ENCODE assay signal across 1 cellular context in the genomic region with DNA sequence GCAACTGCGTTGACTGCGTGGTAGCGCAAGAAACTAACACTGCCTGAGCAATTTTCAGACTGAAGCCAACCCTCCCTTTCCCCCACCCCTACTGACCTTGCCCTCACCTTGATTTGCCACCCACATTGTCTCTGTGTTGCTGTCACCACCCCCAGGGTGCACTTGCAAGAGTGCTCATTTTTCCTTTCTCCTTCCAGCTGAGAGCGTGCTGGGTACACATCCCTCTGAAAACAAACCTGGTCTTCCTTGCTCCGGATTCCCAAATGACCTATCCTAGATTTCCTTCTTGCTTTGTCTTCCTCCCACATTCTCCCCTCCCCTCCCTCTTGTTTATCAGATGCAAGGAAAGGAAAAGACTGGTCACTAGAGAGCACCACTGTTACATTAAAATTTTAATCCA.
TF ChIP-seq lines count a peak whose summit lies in the region.

No MANE protein-coding gene starts in this region.

TF ChIP-seq in H1, 55 proteins besides CTCF, POLR2A, EP300 and RAD21:
- TF ChIP-seq SP4 (IDR thresholded peaks at IDR 0.05; ENCODE audit: low read length) (no peak), YY1 (IDR thresholded peaks at IDR 0.05; ENCODE audit: low read depth, low read length) (no peak), POU5F1 (IDR thresholded peaks at IDR 0.05; ENCODE audit: low read depth, low read length) (no peak), KDM5A (IDR thresholded peaks at IDR 0.05; ENCODE audit: low read length) (no peak), HDAC2 (IDR thresholded peaks at IDR 0.05; ENCODE audit: borderline replicate concordance in 1 of 2, low read depth in 2 of 2, low read length in 2 of 2) (no peak), JUND (IDR thresholded peaks at IDR 0.05; ENCODE audit: low read length) (no peak), FOSL1 (IDR thresholded peaks at IDR 0.05; ENCODE audit: insufficient read depth, low read depth, low read length) (no peak), POLR2AphosphoS5 (IDR thresholded peaks at IDR 0.05; ENCODE audit: low read depth, low read length) (no peak), RFX5 (IDR thresholded peaks at IDR 0.05; ENCODE audit: borderline replicate concordance, low read depth, low read length) (no peak), GABPA (IDR thresholded peaks at IDR 0.05; ENCODE audit: borderline replicate concordance, insufficient read depth, low read length) (no peak), TAF1 (IDR thresholded peaks at IDR 0.05; ENCODE audit: low read depth, low read length) (no peak), KDM1A (IDR thresholded peaks at IDR 0.05; ENCODE audit: borderline replicate concordance, low read length) (no peak), SP2 (IDR thresholded peaks at IDR 0.05; ENCODE audit: low read length) (no peak), SIX5 (IDR thresholded peaks at IDR 0.05; ENCODE audit: low read depth, low read length) (no peak), TCF12 (IDR thresholded peaks at IDR 0.05; ENCODE audit: low read depth, low read length) (no peak), CTBP2 (IDR thresholded peaks at IDR 0.05; ENCODE audit: borderline replicate concordance, insufficient read depth, insufficient read length, low read length) (no peak), EZH2 (IDR thresholded peaks at IDR 0.05; ENCODE audit: low read depth, low read length, severe bottlenecking) (no peak), JUN (IDR thresholded peaks at IDR 0.05; ENCODE audit: low read depth, low read length) (no peak)
- TF ChIP-seq, protein P1, sequence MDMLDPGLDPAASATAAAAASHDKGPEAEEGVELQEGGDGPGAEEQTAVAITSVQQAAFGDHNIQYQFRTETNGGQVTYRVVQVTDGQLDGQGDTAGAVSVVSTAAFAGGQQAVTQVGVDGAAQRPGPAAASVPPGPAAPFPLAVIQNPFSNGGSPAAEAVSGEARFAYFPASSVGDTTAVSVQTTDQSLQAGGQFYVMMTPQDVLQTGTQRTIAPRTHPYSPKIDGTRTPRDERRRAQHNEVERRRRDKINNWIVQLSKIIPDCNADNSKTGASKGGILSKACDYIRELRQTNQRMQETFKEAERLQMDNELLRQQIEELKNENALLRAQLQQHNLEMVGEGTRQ (IDR thresholded peaks at IDR 0.05; ENCODE audit: low read length) = no peak
- TF ChIP-seq, protein P2, sequence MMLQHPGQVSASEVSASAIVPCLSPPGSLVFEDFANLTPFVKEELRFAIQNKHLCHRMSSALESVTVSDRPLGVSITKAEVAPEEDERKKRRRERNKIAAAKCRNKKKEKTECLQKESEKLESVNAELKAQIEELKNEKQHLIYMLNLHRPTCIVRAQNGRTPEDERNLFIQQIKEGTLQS (IDR thresholded peaks at IDR 0.05; ENCODE audit: insufficient read depth, low read depth, low read length) = no peak
TF ChIP-seq in H1: peak in this region for 0.
